Comparison of ENCODE assay signal across 12 cellular contexts in the genomic region with DNA sequence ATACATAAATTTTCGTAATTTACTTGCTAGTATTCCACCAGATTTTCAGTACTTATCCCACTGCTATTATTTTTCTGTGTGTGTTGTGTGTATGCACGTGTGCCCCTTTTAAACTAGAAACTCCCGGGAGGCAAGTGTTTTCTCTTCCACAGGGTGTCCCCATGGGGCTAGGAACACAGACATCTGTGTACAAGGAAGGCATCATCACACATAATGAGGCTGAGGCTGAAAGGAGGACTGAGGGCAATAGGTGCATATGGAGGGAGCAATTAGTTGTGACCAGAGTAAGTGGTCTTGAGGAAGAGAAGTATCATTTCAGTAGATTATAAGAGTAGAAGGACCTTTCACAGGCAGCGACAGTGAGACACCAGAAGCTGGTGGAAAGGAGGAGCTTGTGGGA. TPM values are rescaled to one million over a fixed set of nuclear protein-coding genes. Genes with fewer than 3 reads are reported as not detected.
A peak's percentile ranks its signal among the peaks of the same experiment; 100 is the strongest.
DNase-seq lines count a peak whose midpoint lies in the region; ATAC-seq and TF ChIP-seq lines count a peak whose summit lies in the region.
"Had no signal": no experiment of that assay in that cellular context is flagged by ENCODE, and none has a peak within 500 bp of the region (broad histone marks: within the 10 kb centered on the region; RNA-seq: fewer than 3 reads in every experiment).

No MANE protein-coding gene starts in this region.

- ATAC-seq in HG03159 (IDR thresholded peaks at IDR 0.05; ENCODE audit: unreplicated experiment), result no peak
- ATAC-seq: left cardiac atrium had no signal

- peaks cover 12% of the 10 kb centered on the region; the same call in 1 of the 2 replicates for H4K20me1 ChIP-seq in BLaER1

- H3K9ac ChIP-seq in BLaER1, result 0 out of 2 replicates have a peak overlapping the region, but pooled peaks have one; percentile 51

- H3K4me2 ChIP-seq in BLaER1, result peak overlapping the region; percentile 91

- H3K4me3 ChIP-seq in BLaER1 (no peak overlapping the region), epithelial cell of proximal tubule (ENCODE audit: low read depth, low read length) (no peak overlapping the region)
- H3K4me3 ChIP-seq: testis had no signal

- peaks cover 6% of the 10 kb centered on the region; the same call in 1 of the 2 replicates for H3K36me3 ChIP-seq in BLaER1

- H3K4me1 ChIP-seq in BLaER1, result peaks cover 70% of the 10 kb centered on the region

- H3K27ac ChIP-seq in BLaER1, result 0 out of 2 replicates have a peak overlapping the region, but pooled peaks have one; percentile 18

- H3K9me3 ChIP-seq in BLaER1, result no peaks in the 10 kb centered on the region
- H3K9me3 ChIP-seq: testis had no signal

- TF ChIP-seq CTCF in epithelial cell of proximal tubule (conservative IDR thresholded peaks at IDR 0.05; ENCODE audit: low read depth, low read length), result peak; percentile 36

- DNase-seq in EH (ENCODE audit: low read depth), result peak; percentile 13
- DNase-seq in RKO (ENCODE audit: low spot score), result peak; percentile 46
- DNase-seq in epithelial cell of proximal tubule (ENCODE audit: low read depth), result no peak
- no peak for DNase-seq in activated gamma-delta T cell treated with Interleukin-2 at 50 U/mL for 16 hours
- no peak for DNase-seq in NCI-H774 (lab: John Stamatoyannopoulos, UW)
- no peak for DNase-seq in medulla oblongata (ENCODE audit: extremely low spot score)
- DNase-seq: activated CD8-positive, alpha-beta memory T cell treated with anti-CD3 and anti-CD28 coated beads, Interleukin-2, amount 50 U/mL, for 4 hours; left cardiac atrium; stimulated activated CD4-positive, alpha-beta T cell treated with anti-CD3 and anti-CD28 coated beads, Interleukin-12 subunit alpha, Interleukin-12 subunit beta, amount 100 ng/mL, for 4 hours; testis had no signal

- no peaks in the 10 kb centered on the region for H3K27me3 ChIP-seq in BLaER1
- H3K27me3 ChIP-seq: testis had no signal

RNA-seq across cellular contexts. Expression of gene DPAGT1, which starts 2.1 kb away (rescaled TPM):
- 24.8 and 32.3 TPM in 2 replicates for total RNA-seq in epithelial cell of proximal tubule

RNA-seq across cellular contexts. Expression of gene C2CD2L, which starts 3.4 kb away (rescaled TPM):
- 6.1 and 8.2 TPM in 2 replicates for total RNA-seq in epithelial cell of proximal tubule

RNA-seq across cellular contexts. Expression of gene HINFP, which starts 17.6 kb away (rescaled TPM):
- total RNA-seq in epithelial cell of proximal tubule, result 11.9 and 13.7 TPM in 2 replicates

RNA-seq across cellular contexts. Expression of gene HMBS, which starts 19.1 kb away (rescaled TPM):
- total RNA-seq in epithelial cell of proximal tubule, result 17.0 and 37.1 TPM in 2 replicates

RNA-seq across cellular contexts. Expression of gene VPS11, which starts 36.2 kb away (rescaled TPM):
- 13.1 and 19.2 TPM in 2 replicates for total RNA-seq in epithelial cell of proximal tubule

Comparison
In these comparisons a context has a peak if more than half of its experiments do, and no peak if none do; other contexts are left out.
1. DNase-seq: peak in EH (single experiment) and RKO (single experiment); none in epithelial cell of proximal tubule (single experiment), activated gamma-delta T cell treated with Interleukin-2 at 50 U/mL for 16 hours (single experiment), NCI-H774 (single experiment) and medulla oblongata (single experiment).